Comparison of ENCODE assay signal across 22 cellular contexts in the genomic region with DNA sequence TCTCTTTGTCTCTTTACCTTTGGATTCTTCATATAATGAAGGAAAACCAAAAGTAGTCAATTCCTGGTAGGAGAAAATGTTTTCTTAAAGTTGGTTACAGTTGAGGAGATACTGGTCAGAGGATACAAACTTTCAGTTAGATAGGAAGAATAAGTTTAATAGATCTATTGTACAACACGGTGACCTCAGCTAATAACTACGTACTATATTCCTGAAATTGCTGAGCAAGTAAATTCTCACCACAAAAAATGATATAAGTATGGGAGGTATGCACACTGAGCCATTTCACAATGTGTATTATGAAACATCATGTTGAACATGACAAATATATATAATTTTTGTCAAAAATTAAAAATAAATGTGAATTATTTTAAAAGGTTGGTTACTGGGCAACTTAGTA.
"Had no signal": no experiment of that assay in that cellular context is flagged by ENCODE, and none has a peak within 500 bp of the region (broad histone marks: within the 10 kb centered on the region; RNA-seq: fewer than 3 reads in every experiment).

No MANE protein-coding gene starts in this region.

- H3K4me1 ChIP-seq: adrenal gland, colonic mucosa, gastroesophageal sphincter, heart left ventricle, left ventricle myocardium inferior, prostate gland, testis had no signal

- H3K4me3 Mint-ChIP-seq: activated CD4-positive, alpha-beta memory T cell treated with anti-CD3 and anti-CD28 coated beads for 36 hours; activated CD4-positive, alpha-beta T cell treated with anti-CD3 and anti-CD28 coated beads for 36 hours; activated T-cell treated with anti-CD3 and anti-CD28 coated beads, Interleukin-2, amount 50 U/mL, for 24 hours; endodermal cell; memory B cell; neural crest cell; stimulated activated memory B cell treated with anti-CD40 and anti-IgM and Interleukin-4, amounts not matched to agents 10 μg/mL and 1 μg/mL and 100 μg/mL, for 72 hours; T-helper 2 cell treated with Interferon-gamma antibody and Interleukin-4, amounts not matched to agents 5 μg/mL and 100 μg/mL, for 36 hours had no signal

- H3K4me1 Mint-ChIP-seq: neural crest cell; stimulated activated memory B cell treated with anti-CD40 and anti-IgM and Interleukin-4, amounts not matched to agents 10 μg/mL and 1 μg/mL and 100 μg/mL, for 72 hours had no signal

- H3K4me3 ChIP-seq: adrenal gland, colonic mucosa, gastroesophageal sphincter, heart left ventricle, left ventricle myocardium inferior, prostate gland, testis, upper lobe of left lung had no signal

- H3K9me3 Mint-ChIP-seq: activated CD4-positive, alpha-beta memory T cell treated with anti-CD3 and anti-CD28 coated beads for 36 hours; activated T-cell treated with anti-CD3 and anti-CD28 coated beads, Interleukin-2, amount 50 U/mL, for 24 hours; endodermal cell; memory B cell; neural crest cell; stimulated activated memory B cell treated with anti-CD40 and anti-IgM and Interleukin-4, amounts not matched to agents 10 μg/mL and 1 μg/mL and 100 μg/mL, for 72 hours; T-helper 2 cell treated with Interferon-gamma antibody and Interleukin-4, amounts not matched to agents 5 μg/mL and 100 μg/mL, for 36 hours had no signal

- ATAC-seq: activated CD4-positive, alpha-beta T cell treated with anti-CD3 and anti-CD28 coated beads for 36 hours; gastroesophageal sphincter; heart left ventricle; right cardiac atrium; stimulated activated memory B cell treated with anti-CD40 and anti-IgM and Interleukin-4, amounts not matched to agents 10 μg/mL and 1 μg/mL and 100 μg/mL, for 72 hours had no signal

- H3K27ac ChIP-seq: adrenal gland, colonic mucosa, gastroesophageal sphincter, heart left ventricle, left ventricle myocardium inferior, prostate gland, testis, upper lobe of left lung had no signal

- H3K27ac Mint-ChIP-seq: activated CD4-positive, alpha-beta memory T cell treated with anti-CD3 and anti-CD28 coated beads for 36 hours; activated CD4-positive, alpha-beta T cell treated with anti-CD3 and anti-CD28 coated beads for 36 hours; activated T-cell treated with anti-CD3 and anti-CD28 coated beads, Interleukin-2, amount 50 U/mL, for 24 hours; endodermal cell; memory B cell; stimulated activated memory B cell treated with anti-CD40 and anti-IgM and Interleukin-4, amounts not matched to agents 10 μg/mL and 1 μg/mL and 100 μg/mL, for 72 hours; T-helper 2 cell treated with Interferon-gamma antibody and Interleukin-4, amounts not matched to agents 5 μg/mL and 100 μg/mL, for 36 hours had no signal

- H3K27me3 Mint-ChIP-seq: activated CD4-positive, alpha-beta memory T cell treated with anti-CD3 and anti-CD28 coated beads for 36 hours; activated CD4-positive, alpha-beta T cell treated with anti-CD3 and anti-CD28 coated beads for 36 hours; activated T-cell treated with anti-CD3 and anti-CD28 coated beads, Interleukin-2, amount 50 U/mL, for 24 hours; memory B cell; stimulated activated memory B cell treated with anti-CD40 and anti-IgM and Interleukin-4, amounts not matched to agents 10 μg/mL and 1 μg/mL and 100 μg/mL, for 72 hours had no signal

- H3K36me3 ChIP-seq: adrenal gland, colonic mucosa, gastroesophageal sphincter, left ventricle myocardium inferior, prostate gland, upper lobe of left lung had no signal

- H3K27me3 ChIP-seq: adrenal gland, colonic mucosa, gastroesophageal sphincter, heart left ventricle, testis, upper lobe of left lung had no signal

- DNase-seq: activated CD4-positive, alpha-beta memory T cell treated with anti-CD3 and anti-CD28 coated beads for 36 hours; activated CD4-positive, alpha-beta T cell treated with anti-CD3 and anti-CD28 coated beads for 36 hours; activated effector memory CD4-positive, alpha-beta T cell treated with anti-CD3 and anti-CD28 coated beads, Interleukin-2, amount 50 U/mL, for 16 hours; activated naive CD4-positive, alpha-beta T cell treated with anti-CD3 and anti-CD28 coated beads, Interleukin-2, amount 50 U/mL, for 16 hours; activated T-cell treated with anti-CD3 and anti-CD28 coated beads, Interleukin-2, amount 50 U/mL, for 24 hours; adrenal gland; central memory CD4-positive, alpha-beta T cell; colonic mucosa; endodermal cell; heart left ventricle; left ventricle myocardium inferior; right cardiac atrium; small intestine; stimulated activated CD4-positive, alpha-beta T cell treated with anti-CD3 and anti-CD28 coated beads, Interleukin-4, amount 100 ng/mL, for 4 hours; testis; upper lobe of left lung had no signal

- H3K9me3 ChIP-seq: adrenal gland, colonic mucosa, gastroesophageal sphincter, heart left ventricle, left ventricle myocardium inferior, prostate gland, testis, upper lobe of left lung had no signal
